Comparison of ENCODE assay signal across 9 cellular contexts in genomic region chr13:28568286-28568685, GRCh38.
DNase-seq lines count a peak whose midpoint lies in the region; ATAC-seq and TF ChIP-seq lines count a peak whose summit lies in the region.
"Had no signal": no experiment of that assay in that cellular context is flagged by ENCODE, and none has a peak within 500 bp of the region (broad histone marks: within the 10 kb centered on the region; RNA-seq: fewer than 3 reads in every experiment).

No MANE protein-coding gene starts in this region.

- peaks cover 0 to 1% (median 0%) of the 10 kb centered on the region in 3 donors for H3K27me3 ChIP-seq in psoas muscle (ENCODE audit: insufficient read depth in 3 of 3, low read length in 2 of 3)
- H3K27me3 ChIP-seq: spleen had no signal

- DNase-seq in KBM-7, result peak; percentile 37
- peak; percentile 15 to 59 for DNase-seq in dermis microvascular lymphatic vessel endothelial cell (ENCODE audit: low read depth in 2 of 2)
- DNase-seq in psoas muscle, result peak; percentile 38 to 77
- DNase-seq in NCI-H1417 treated with DMSO at 0.1 percent for 48 hours (lab: John Stamatoyannopoulos, UW), result no peak
- DNase-seq in activated CD4-positive, CD25-positive, alpha-beta regulatory T cell (lab: John Stamatoyannopoulos, UW), result no peak
- DNase-seq in activated effector memory CD4-positive, alpha-beta T cell treated with Interleukin-2 at 50 U/mL for 16 hours, result no peak
- DNase-seq: spleen had no signal

- no peaks in the 10 kb centered on the region for H3K36me3 ChIP-seq in psoas muscle (ENCODE audit: insufficient read depth in 1 of 2, low read depth in 1 of 2)
- H3K36me3 ChIP-seq: spleen had no signal

- intact Hi-C loops in psoas muscle (cut with DNase I), result no loop called here

- WGBS in psoas muscle, 3 donors, result 16 to 26% (median 21%) methylated on average over 3 of the region's 3 CpGs

- no peaks in the 10 kb centered on the region for H3K9me3 ChIP-seq in psoas muscle
- H3K9me3 ChIP-seq: spleen had no signal

- ATAC-seq in GM18861 (IDR thresholded peaks at IDR 0.05; ENCODE audit: unreplicated experiment), result peak; percentile 80
- ATAC-seq in psoas muscle, result peak in 1 of 4 donors; percentile 36
- no peak for ATAC-seq in HG03442 (IDR thresholded peaks at IDR 0.05; ENCODE audit: unreplicated experiment)

- no peak for TF ChIP-seq CTCF in psoas muscle (IDR thresholded peaks at IDR 0.05)

- no peak overlapping the region for H3K4me3 ChIP-seq in psoas muscle
- H3K4me3 ChIP-seq: spleen had no signal

- H3K27ac ChIP-seq in psoas muscle, result no peak overlapping the region
- H3K27ac ChIP-seq: spleen had no signal

- no peaks in the 10 kb centered on the region for H3K4me1 ChIP-seq in psoas muscle
- H3K4me1 ChIP-seq: spleen had no signal

- in situ Hi-C loops in KBM-7 (cut with MboI; ENCODE audit: low pct_unique_long_range_greater_than_20kb, low sequenced_read_pairs), result no loop called here

Comparison
In these comparisons a context has a peak if more than half of its experiments do, and no peak if none do; other contexts are left out.
1. DNase-seq: peak in KBM-7 (single experiment), dermis microvascular lymphatic vessel endothelial cell (2 of 2) and psoas muscle (2 of 2); none in NCI-H1417 treated with DMSO at 0.1 percent for 48 hours (single experiment), activated CD4-positive, CD25-positive, alpha-beta regulatory T cell (0 of 4) and activated effector memory CD4-positive, alpha-beta T cell treated with Interleukin-2 at 50 U/mL for 16 hours (single experiment).